ENCODE assay signal across 22 cellular contexts in genomic region chr18:44960580-44960979, GRCh38.
"Had no signal": no experiment of that assay in that cellular context is flagged by ENCODE, and none has a peak within 500 bp of the region (broad histone marks: within the 10 kb centered on the region; RNA-seq: fewer than 3 reads in every experiment).

No MANE protein-coding gene starts in this region.

- H3K27me3 Mint-ChIP-seq: naive B cell; progenitor cell of endocrine pancreas; stimulated activated naive CD8-positive, alpha-beta T cell treated with anti-CD3 and anti-CD28 coated beads, Interleukin-15, amount 100 ng/mL, for 72 hours; type B pancreatic cell had no signal

- H3K4me2 ChIP-seq: smooth muscle cell had no signal

- H3K4me3 Mint-ChIP-seq: natural killer cell; nephron progenitor cell; stimulated activated naive CD8-positive, alpha-beta T cell treated with anti-CD3 and anti-CD28 coated beads, Interleukin-15, amount 100 ng/mL, for 72 hours; type B pancreatic cell had no signal

- ATAC-seq: heart left ventricle; natural killer cell; right lobe of liver; stimulated activated naive CD8-positive, alpha-beta T cell treated with anti-CD3 and anti-CD28 coated beads, Interleukin-15, amount 100 ng/mL, for 72 hours had no signal

- H3K4me3 ChIP-seq: heart left ventricle, left ventricle myocardium inferior, lung, ovary, right atrium auricular region, right lobe of liver, smooth muscle cell, tibial nerve, uterus had no signal

- DNase-seq: heart left ventricle; islet precursor cell; left ventricle myocardium inferior; naive B cell; natural killer cell; nephron progenitor cell; ovary; right lobe of liver; stimulated activated CD4-positive, alpha-beta T cell treated with anti-CD3 and anti-CD28 coated beads, Interleukin-1b, Interleukin-23, amount 100 ng/mL, for 48 hours; stimulated activated CD4-positive, alpha-beta T cell treated with anti-CD3 and anti-CD28 coated beads, Interleukin-2, amount 100 ng/mL, for 48 hours; stimulated activated CD4-positive, alpha-beta T cell treated with anti-CD3 and anti-CD28 coated beads, Interleukin-4, amount 100 ng/mL, for 4 hours; stimulated activated CD8-positive, alpha-beta memory T cell treated with anti-CD3 and anti-CD28 coated beads, Interleukin-4, amount 100 ng/mL, for 48 hours; stimulated activated naive CD4-positive, alpha-beta T cell treated with Interleukin-2 at 50 U/mL for 16 hours; stimulated activated naive CD8-positive, alpha-beta T cell treated with anti-CD3 and anti-CD28 coated beads, Interleukin-15, amount 100 ng/mL, for 72 hours; substantia nigra; uterus had no signal

- H3K36me3 Mint-ChIP-seq: natural killer cell had no signal

- H3K9me3 Mint-ChIP-seq: natural killer cell; nephron progenitor cell; stimulated activated naive CD8-positive, alpha-beta T cell treated with anti-CD3 and anti-CD28 coated beads, Interleukin-15, amount 100 ng/mL, for 72 hours had no signal

- H3K27ac Mint-ChIP-seq: natural killer cell; stimulated activated naive CD8-positive, alpha-beta T cell treated with anti-CD3 and anti-CD28 coated beads, Interleukin-15, amount 100 ng/mL, for 72 hours; type B pancreatic cell had no signal

- H3K4me1 Mint-ChIP-seq: stimulated activated naive CD8-positive, alpha-beta T cell treated with anti-CD3 and anti-CD28 coated beads, Interleukin-15, amount 100 ng/mL, for 72 hours had no signal

- H3K27me3 ChIP-seq: heart left ventricle, ovary, right atrium auricular region, right lobe of liver, tibial nerve, uterus had no signal

- H3K4me1 ChIP-seq: uterus had no signal

- H3K27ac ChIP-seq: heart left ventricle, left ventricle myocardium inferior, ovary, right atrium auricular region, right lobe of liver, tibial nerve had no signal

- H3K9me3 ChIP-seq: heart left ventricle, left ventricle myocardium inferior, ovary, right atrium auricular region, right lobe of liver, tibial nerve, uterus had no signal

- H3K36me3 ChIP-seq: heart left ventricle, left ventricle myocardium inferior, ovary, right atrium auricular region, tibial nerve, uterus had no signal
